ENCODE assay signal across 13 cellular contexts in genomic region chr3:71061581-71061980, GRCh38.
A peak's percentile ranks its signal among the peaks of the same experiment; 100 is the strongest.
DNase-seq lines count a peak whose midpoint lies in the region; ATAC-seq and TF ChIP-seq lines count a peak whose summit lies in the region.
"Had no signal": no experiment of that assay in that cellular context is flagged by ENCODE, and none has a peak within 500 bp of the region (broad histone marks: within the 10 kb centered on the region; RNA-seq: fewer than 3 reads in every experiment).

No MANE protein-coding gene starts in this region.

- H4K20me1 ChIP-seq in OCI-LY7 (ENCODE audit: insufficient read depth, low read length): peaks cover 74% of the 10 kb centered on the region

- no peak overlapping the region for H3K4me2 ChIP-seq in OCI-LY7 (ENCODE audit: low read length)

- no peak for TF ChIP-seq POLR2A in breast epithelium (IDR thresholded peaks at IDR 0.05)

- intact Hi-C loops in breast epithelium (cut with DNase I; ENCODE audit: low total_unique reads) (loop anchor here (10.0 kb wide), 2 partner anchors 77 to 243 kb away; no protein-coding TSS in a partner anchor), MCF 10A (cut with micrococcal nuclease) (loop anchor here (5.0 to 10.0 kb wide), 4 partner anchors 241 to 621 kb away; no protein-coding TSS in a partner anchor), OCI-LY7 (cut with micrococcal nuclease; ENCODE audit: unreplicated experiment) (no loop called here)
- intact Hi-C loops in naive thymus-derived CD4-positive, alpha-beta T cell (cut with micrococcal nuclease): loop anchor here (5.0 to 10.0 kb wide), 6 partner anchors 34 to 1977 kb away; partner anchors contain the start of genes ARL6IP5 (in 1 of the 2) and UBA3 (in 1 of the 2)

- H3K4me1 Mint-ChIP-seq in MCF 10A (ENCODE audit: insufficient read depth, unreplicated experiment) (peaks cover 49% of the 10 kb centered on the region), type B pancreatic cell (ENCODE audit: unreplicated experiment) (peaks cover 50% of the 10 kb centered on the region)
- H3K4me1 Mint-ChIP-seq in naive thymus-derived CD4-positive, alpha-beta T cell: peaks cover 42 to 70% (median 68%) of the 10 kb centered on the region in 7 donors

- H3K36me3 ChIP-seq in breast epithelium: no peaks in the 10 kb centered on the region
- peaks cover 0 to 4% (median 0%) of the 10 kb centered on the region in 3 experiments for H3K36me3 ChIP-seq in naive thymus-derived CD4-positive, alpha-beta T cell (ENCODE audit: control insufficient read depth in 2 of 3, insufficient read depth in 3 of 3, low read length in 3 of 3)
- H3K36me3 ChIP-seq in OCI-LY7 (ENCODE audit: insufficient read depth, low read length): no peaks in the 10 kb centered on the region

- CTCF ChIA-PET in MCF 10A (lab: Yijun Ruan, JAX): interaction anchor here (1.0 to 3.0 kb wide), 5 partner anchors 9 to 526 kb away, joined by 3 to 15 read pairs (median 5); partner anchors contain the start of gene FOXP1
- CTCF ChIA-PET in naive thymus-derived CD4-positive, alpha-beta T cell (lab: Charles Lee): interaction anchor here (0.5 to 2.1 kb wide), 3 partner anchors 9 to 30 kb away, joined by 3 to 8 read pairs (median 3); no protein-coding TSS in a partner anchor
- CTCF ChIA-PET in OCI-LY7 (lab: Charles Lee; ENCODE audit: unreplicated experiment): no interaction called here

- no peak for TF ChIP-seq CTCF in breast epithelium (IDR thresholded peaks at IDR 0.05)
- TF ChIP-seq CTCF in MCF 10A (IDR thresholded peaks at IDR 0.05; ENCODE audit: unreplicated experiment): no peak
- TF ChIP-seq CTCF in coronary artery (IDR thresholded peaks at IDR 0.05): no peak
- no peak for TF ChIP-seq CTCF in type B pancreatic cell (conservative IDR thresholded peaks at IDR 0.05)
- no peak for TF ChIP-seq CTCF in OCI-LY7 (conservative IDR thresholded peaks at IDR 0.05; ENCODE audit: low read length)

- H3K79me2 ChIP-seq in OCI-LY7 (ENCODE audit: insufficient read depth, low read depth, low read length): peaks cover 82% of the 10 kb centered on the region; the same call in 1 of the 2 replicates

- H3K36me3 Mint-ChIP-seq in MCF 10A (ENCODE audit: insufficient read depth, unreplicated experiment) (peaks cover 5% of the 10 kb centered on the region), type B pancreatic cell (no peaks in the 10 kb centered on the region)
- peaks cover 0 to 2% (median 0%) of the 10 kb centered on the region in 5 donors for H3K36me3 Mint-ChIP-seq in naive thymus-derived CD4-positive, alpha-beta T cell

- H3K4me3 Mint-ChIP-seq in MCF 10A (ENCODE audit: unreplicated experiment) (no peak overlapping the region), type B pancreatic cell (no peak overlapping the region)
- H3K4me3 Mint-ChIP-seq in naive thymus-derived CD4-positive, alpha-beta T cell: peak overlapping the region in 1 of 10 donors; percentile 85
- H3K4me3 Mint-ChIP-seq: activated CD4-positive, alpha-beta memory T cell treated with anti-CD3 and anti-CD28 coated beads for 36 hours had no signal

- H3K9me3 ChIP-seq in breast epithelium (no peaks in the 10 kb centered on the region), OCI-LY7 (ENCODE audit: low read length) (no peaks in the 10 kb centered on the region)
- no peaks in the 10 kb centered on the region for H3K9me3 ChIP-seq in naive thymus-derived CD4-positive, alpha-beta T cell (ENCODE audit: control insufficient read depth in 2 of 3, low read length in 3 of 3)

- H3K27ac ChIP-seq in breast epithelium (peak overlapping the region; percentile 98), coronary artery (peak overlapping the region; percentile 96 to 98), OCI-LY7 (ENCODE audit: low read depth, low read length, poor library complexity, severe bottlenecking) (no peak overlapping the region)
- H3K27ac ChIP-seq in naive thymus-derived CD4-positive, alpha-beta T cell (ENCODE audit: low read depth, low read length): peak overlapping the region; percentile 82

- no peak overlapping the region for H2AFZ ChIP-seq in OCI-LY7 (ENCODE audit: low read length)

- H3K9me2 ChIP-seq in OCI-LY7 (ENCODE audit: insufficient read depth, low read length): no peaks in the 10 kb centered on the region

- H3K27ac Mint-ChIP-seq in MCF 10A (ENCODE audit: low read depth, unreplicated experiment): no peak overlapping the region
- H3K27ac Mint-ChIP-seq in naive thymus-derived CD4-positive, alpha-beta T cell: peak overlapping the region in 1 of 9 donors; percentile 81
- peak overlapping the region; percentile 76 for H3K27ac Mint-ChIP-seq in type B pancreatic cell

- POLR2A ChIA-PET in MCF 10A (lab: Yijun Ruan, JAX): interaction anchor here (1.1 to 11.8 kb wide), 11 partner anchors 7 to 628 kb away, joined by 3 to 219 read pairs (median 8); partner anchors contain the start of gene FOXP1
- POLR2A ChIA-PET in naive thymus-derived CD4-positive, alpha-beta T cell (lab: Charles Lee): interaction anchor here (0.9 to 6.3 kb wide), 10 partner anchors 9 to 521 kb away, joined by 3 to 48 read pairs (median 6); partner anchors contain the start of gene FOXP1
- POLR2A ChIA-PET in OCI-LY7 (lab: Charles Lee): interaction anchor here (0.6 to 3.7 kb wide), 9 partner anchors 10 to 393 kb away, joined by 3 to 15 read pairs (median 4); no protein-coding TSS in a partner anchor

- ATAC-seq in naive thymus-derived CD4-positive, alpha-beta T cell: no peak
- ATAC-seq in GM18868 (IDR thresholded peaks at IDR 0.05; ENCODE audit: unreplicated experiment): no peak

- H3K4me3 ChIP-seq in breast epithelium (peak overlapping the region; percentile 70 to 83 (median 77)), coronary artery (peak overlapping the region; percentile 84), OCI-LY7 (ENCODE audit: low read depth, low read length, poor library complexity, severe bottlenecking) (no peak overlapping the region)
- peak overlapping the region; percentile 74 for H3K4me3 ChIP-seq in naive thymus-derived CD4-positive, alpha-beta T cell (ENCODE audit: low read length)
- H3K4me3 ChIP-seq: lung had no signal

- DNase-seq in breast epithelium (ENCODE audit: low spot score in 2 of 2) (no peak), MCF 10A (ENCODE audit: unreplicated experiment) (no peak), coronary artery (ENCODE audit: low spot score) (no peak), type B pancreatic cell (ENCODE audit: extremely low spot score, unreplicated experiment) (no peak), OCI-LY7 (ENCODE audit: low spot score) (no peak), DMS153 (lab: John Stamatoyannopoulos, UW) (no peak)
- no peak for DNase-seq in naive thymus-derived CD4-positive, alpha-beta T cell
- DNase-seq: activated CD4-positive, alpha-beta memory T cell treated with anti-CD3 and anti-CD28 coated beads for 36 hours; activated naive CD4-positive, alpha-beta T cell; DND-41; NCI-H1436 had no signal

- H3K27me3 Mint-ChIP-seq in MCF 10A (ENCODE audit: insufficient read depth, unreplicated experiment): no peaks in the 10 kb centered on the region
- H3K27me3 Mint-ChIP-seq in naive thymus-derived CD4-positive, alpha-beta T cell: peaks cover 0 to 1% (median 0%) of the 10 kb centered on the region in 5 donors
- no peaks in the 10 kb centered on the region for H3K27me3 Mint-ChIP-seq in type B pancreatic cell
- H3K27me3 Mint-ChIP-seq: activated CD4-positive, alpha-beta memory T cell treated with anti-CD3 and anti-CD28 coated beads for 36 hours had no signal

- no peaks in the 10 kb centered on the region for H3K4me1 ChIP-seq in breast epithelium
- peaks cover 55 to 59% of the 10 kb centered on the region in 2 donors for H3K4me1 ChIP-seq in naive thymus-derived CD4-positive, alpha-beta T cell (ENCODE audit: control insufficient read depth in 2 of 2, insufficient read depth in 2 of 2, low read length in 2 of 2)
- peaks cover 55% of the 10 kb centered on the region for H3K4me1 ChIP-seq in OCI-LY7 (ENCODE audit: insufficient read depth, low read length, poor library complexity, severe bottlenecking)

- no peaks in the 10 kb centered on the region for H3K27me3 ChIP-seq in breast epithelium
- H3K27me3 ChIP-seq in naive thymus-derived CD4-positive, alpha-beta T cell (ENCODE audit: control insufficient read depth in 2 of 2, insufficient read depth in 2 of 2, low read length in 2 of 2): no peaks in the 10 kb centered on the region

- H3K9me3 Mint-ChIP-seq in MCF 10A (ENCODE audit: unreplicated experiment) (no peaks in the 10 kb centered on the region), type B pancreatic cell (no peaks in the 10 kb centered on the region)
- H3K9me3 Mint-ChIP-seq in naive thymus-derived CD4-positive, alpha-beta T cell: peaks cover 0 to 2% (median 0%) of the 10 kb centered on the region in 11 donors
- H3K9me3 Mint-ChIP-seq: activated CD4-positive, alpha-beta memory T cell treated with anti-CD3 and anti-CD28 coated beads for 36 hours had no signal

- BruUV-seq in MCF 10A (replicated peaks; lab: Mats Ljungman, UMichigan) (no TSS peak), OCI-LY7 (replicated peaks; lab: Mats Ljungman, UMichigan) (no TSS peak)
